28 cellular contexts compared by ENCODE assay signal in the genomic region with DNA sequence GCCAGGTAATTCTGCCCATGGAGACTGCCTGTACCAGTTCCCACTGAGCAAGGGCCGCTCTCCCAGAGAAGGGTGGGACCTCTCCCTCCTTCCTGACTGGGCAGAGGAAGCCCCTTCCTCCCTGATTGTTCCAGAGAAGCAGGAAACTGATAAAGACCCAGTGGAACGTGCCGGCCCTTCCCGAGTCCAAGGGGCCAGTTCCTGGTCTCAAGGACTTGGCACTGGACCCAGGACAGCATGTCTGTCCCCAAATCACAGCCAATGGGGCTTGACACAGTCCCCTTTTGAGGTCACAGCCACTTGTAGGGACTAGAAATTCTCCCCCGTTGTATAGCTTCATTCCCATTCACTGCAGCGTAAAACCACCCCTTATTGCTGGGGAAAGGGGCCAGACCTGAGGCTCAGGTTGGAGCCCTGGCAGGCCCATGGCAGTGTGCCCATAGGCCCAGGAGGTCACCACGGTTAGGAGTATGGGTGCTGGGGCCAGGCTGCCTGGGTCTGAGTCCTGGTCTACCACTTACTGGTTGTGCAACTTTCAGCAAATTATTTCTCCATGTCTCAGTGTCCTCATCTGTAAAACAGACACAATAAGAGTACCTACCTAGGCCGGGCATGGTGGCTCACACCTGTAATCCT. TPM values are rescaled to one million over a fixed set of nuclear protein-coding genes. Genes with fewer than 3 reads are reported as not detected.
DNase-seq lines count a peak whose midpoint lies in the region; ATAC-seq, FAIRE-seq and TF ChIP-seq lines count a peak whose summit lies in the region.
"Had no signal": no experiment of that assay in that cellular context is flagged by ENCODE, and none has a peak within 500 bp of the region (broad histone marks: within the 10 kb centered on the region; RNA-seq: fewer than 3 reads in every experiment).

No MANE protein-coding gene starts in this region.

- no peaks in the 10 kb centered on the region for H3K36me3 ChIP-seq in IMR-90 (ENCODE audit: control insufficient read depth, insufficient read depth, low read length)
- peaks cover 0 to 3% of the 10 kb centered on the region in 2 experiments for H3K36me3 ChIP-seq in endothelial cell of umbilical vein (ENCODE audit: control insufficient read depth in 2 of 2, extremely low read depth in 1 of 2, insufficient read depth in 2 of 2, low read length in 2 of 2)
- peaks cover 0 to 6% (median 0%) of the 10 kb centered on the region in 4 donors for H3K36me3 ChIP-seq in sigmoid colon
- H3K36me3 ChIP-seq: uterus had no signal

- BruUV-seq in IMR-90 (replicated peaks; lab: Mats Ljungman, UMichigan) (no TSS peak), endothelial cell of umbilical vein (replicated peaks; lab: Mats Ljungman, UMichigan) (no TSS peak)

- peak in 1 of 4 donors; percentile 21 for TF ChIP-seq EP300 in sigmoid colon (IDR thresholded peaks at IDR 0.05)

- peaks cover 7% of the 10 kb centered on the region for H3K27me3 Mint-ChIP-seq in progenitor cell of endocrine pancreas
- H3K27me3 Mint-ChIP-seq: CD4-positive, alpha-beta memory T cell; naive B cell; T-cell had no signal

- no peak overlapping the region for H3K4me3 Mint-ChIP-seq in progenitor cell of endocrine pancreas (ENCODE audit: low read depth)
- H3K4me3 Mint-ChIP-seq: CD4-positive, alpha-beta memory T cell; mesothelial cell of epicardium; naive B cell; T-cell had no signal

- H2AFZ ChIP-seq in IMR-90 (replicated peaks; ENCODE audit: low read length, poor library complexity) (no peak overlapping the region), endothelial cell of umbilical vein (ENCODE audit: low read depth, low read length) (peak overlapping the region; percentile 36)

- H4K8ac ChIP-seq in IMR-90 (ENCODE audit: low read depth in 2 of 2, low read length in 2 of 2), result no peak overlapping the region

- H3K4me1 Mint-ChIP-seq in progenitor cell of endocrine pancreas (ENCODE audit: low read depth), result peaks cover 18% of the 10 kb centered on the region

- WGBS in IMR-90 (ENCODE audit: extremely low coverage in 2 of 2, insufficient read length in 1 of 2), 2 experiments, result 78% methylated on average over 6 of the region's 8 CpGs; no CpG with 5 or more reads in 1 of the 2 experiments
- 52% methylated on average over 8 of the region's 8 CpGs for WGBS in right cardiac atrium
- 69 to 81% methylated on average over 8 of the region's 8 CpGs for WGBS in sigmoid colon, 2 donors

- no peak overlapping the region for H4K91ac ChIP-seq in IMR-90 (ENCODE audit: insufficient read depth, low read depth, low read length)

- H3K79me1 ChIP-seq in IMR-90 (ENCODE audit: low read depth in 1 of 2, low read length in 2 of 2), result peaks cover 0 to 17% of the 10 kb centered on the region in 2 experiments; a peak in 3 of 4 replicates

- H3K56ac ChIP-seq in IMR-90 (ENCODE audit: extremely low read depth, insufficient read depth, low read length), result no peak overlapping the region

- H4K20me1 ChIP-seq in IMR-90 (ENCODE audit: insufficient read depth, low read length), result peaks cover 24% of the 10 kb centered on the region
- H4K20me1 ChIP-seq in endothelial cell of umbilical vein (replicated peaks; ENCODE audit: control insufficient read depth, extremely low read depth, insufficient read depth, low read length), result no peaks in the 10 kb centered on the region

- H2BK120ac ChIP-seq in IMR-90 (ENCODE audit: low read depth, low read length), result no peak overlapping the region

- no peaks in the 10 kb centered on the region for H3K27me3 ChIP-seq in IMR-90 (ENCODE audit: control insufficient read depth, insufficient read depth, low read length)
- H3K27me3 ChIP-seq in endothelial cell of umbilical vein (ENCODE audit: control insufficient read depth in 2 of 2, insufficient read depth in 2 of 2, low read length in 2 of 2), result no peaks in the 10 kb centered on the region
- no peaks in the 10 kb centered on the region for H3K27me3 ChIP-seq in right cardiac atrium (ENCODE audit: control insufficient read depth, insufficient read depth)
- no peaks in the 10 kb centered on the region for H3K27me3 ChIP-seq in sigmoid colon
- H3K27me3 ChIP-seq: SJSA1, uterus had no signal

- no peak overlapping the region for H3K4me2 ChIP-seq in IMR-90 (ENCODE audit: low read depth, low read length)
- peak overlapping the region; percentile 29 for H3K4me2 ChIP-seq in endothelial cell of umbilical vein (ENCODE audit: insufficient read depth, low read length)

- H3K14ac ChIP-seq in IMR-90 (replicated peaks; ENCODE audit: low read depth, low read length), result no peak overlapping the region

- H3K4me3 ChIP-seq in IMR-90 (ENCODE audit: insufficient read depth, low read depth, low read length), result no peak overlapping the region
- no peak overlapping the region for H3K4me3 ChIP-seq in endothelial cell of umbilical vein (replicated peaks in 1 of 3; ENCODE audit: insufficient read depth in 1 of 3, low read depth in 1 of 3, low read length in 3 of 3)
- H3K4me3 ChIP-seq in right cardiac atrium (ENCODE audit: low read length), result no peak overlapping the region
- H3K4me3 ChIP-seq in sigmoid colon, result no peak overlapping the region
- H3K4me3 ChIP-seq: GM12878, SJSA1, uterus had no signal

- H3K9me3 ChIP-seq in IMR-90 (ENCODE audit: control insufficient read depth, insufficient read depth, low read length) (no peaks in the 10 kb centered on the region), endothelial cell of umbilical vein (replicated peaks; ENCODE audit: control insufficient read depth, insufficient read depth, low read length) (no peaks in the 10 kb centered on the region), right cardiac atrium (ENCODE audit: control insufficient read depth, low read length) (no peaks in the 10 kb centered on the region), sigmoid colon (no peaks in the 10 kb centered on the region)
- H3K9me3 ChIP-seq: SJSA1, uterus had no signal

- no peaks in the 10 kb centered on the region for H3K79me2 ChIP-seq in endothelial cell of umbilical vein (ENCODE audit: control insufficient read depth, insufficient read depth, low read length)

- no peak overlapping the region for H3K27ac Mint-ChIP-seq in progenitor cell of endocrine pancreas
- H3K27ac Mint-ChIP-seq: mesothelial cell of epicardium, T-cell had no signal

- no peak overlapping the region for H2BK5ac ChIP-seq in IMR-90 (ENCODE audit: low read depth, low read length, poor library complexity, severe bottlenecking)

- peaks cover 5% of the 10 kb centered on the region for H3K4me1 ChIP-seq in IMR-90 (ENCODE audit: control insufficient read depth, insufficient read depth, low read length)
- H3K4me1 ChIP-seq in endothelial cell of umbilical vein (ENCODE audit: control insufficient read depth, extremely low read depth, insufficient read depth, low read length), result peaks cover 9% of the 10 kb centered on the region
- peaks cover 21% of the 10 kb centered on the region for H3K4me1 ChIP-seq in right cardiac atrium (ENCODE audit: control insufficient read depth, insufficient read depth, low read length)
- H3K4me1 ChIP-seq in sigmoid colon, result peaks cover 0 to 20% (median 14%) of the 10 kb centered on the region in 4 donors
- H3K4me1 ChIP-seq: SJSA1, uterus had no signal

- POLR2A ChIA-PET in IMR-90 (lab: Charles Lee; ENCODE audit: unreplicated experiment) (no interaction called here), endothelial cell of umbilical vein (lab: Charles Lee) (interaction anchor here (1.0 kb wide), 1 partner anchor 12 kb away, joined by 3 read pairs; no protein-coding TSS in a partner anchor)

- peaks cover 10% of the 10 kb centered on the region for H3K36me3 Mint-ChIP-seq in progenitor cell of endocrine pancreas (ENCODE audit: insufficient read depth)

- no peak overlapping the region for H2BK20ac ChIP-seq in IMR-90 (ENCODE audit: low read depth, low read length)

- dilution Hi-C loops in IMR-90 (cut with HindIII; ENCODE audit: low sequenced_read_pairs, unreplicated experiment) (no loop called here), endothelial cell of umbilical vein (cut with MboI; ENCODE audit: extremely low pct_ligation_motif_present, low sequenced_read_pairs) (no loop called here)

- no peak for DNase-seq in IMR-90
- DNase-seq in endothelial cell of umbilical vein (ENCODE audit: low read depth, low spot score), result peak; percentile 68
- peak; percentile 73 to 88 (median 81) for DNase-seq in right cardiac atrium
- peak; percentile 62 for DNase-seq in sigmoid colon
- no peak for DNase-seq in AML-193 (lab: John Stamatoyannopoulos, UW)
- DNase-seq in progenitor cell of endocrine pancreas (ENCODE audit: low spot score, unreplicated experiment), result no peak
- no peak for DNase-seq in NCI-H1417 (lab: John Stamatoyannopoulos, UW)
- no peak for DNase-seq in head of caudate nucleus
- DNase-seq: activated gamma-delta T cell treated with Interleukin-2 at 50 U/mL for 16 hours; activated T-cell treated with anti-CD3 and anti-CD28 coated beads, Interleukin-2, amount 50 U/mL, for 1 hour; CD4-positive, alpha-beta memory T cell; HCEC 1CT; kidney glomerular epithelial cell; naive B cell; NCI-H146; NCI-H2107; NCI-H748 treated with DMSO at 0.1 percent for 48 hours; occipital lobe; stimulated activated CD4-positive, alpha-beta T cell treated with anti-CD3 and anti-CD28 coated beads, Interleukin-2, amount 100 ng/mL, for 24 hours; T-cell had no signal

- H2BK15ac ChIP-seq in IMR-90 (ENCODE audit: low read depth, low read length), result no peak overlapping the region

- TF ChIP-seq RAD21 in IMR-90 (IDR thresholded peaks at IDR 0.05; ENCODE audit: low read length), result no peak

- H2AK9ac ChIP-seq in IMR-90 (replicated peaks; ENCODE audit: low read depth, low read length, poor library complexity), result no peak overlapping the region

- H4K5ac ChIP-seq in IMR-90 (ENCODE audit: low read depth, low read length), result no peak overlapping the region

- no peak overlapping the region for H3K4ac ChIP-seq in IMR-90 (ENCODE audit: low read depth, low read length)

- TF ChIP-seq CTCF in IMR-90 (conservative IDR thresholded peaks at IDR 0.05; ENCODE audit: low read depth, low read length), result no peak
- TF ChIP-seq CTCF in endothelial cell of umbilical vein (IDR thresholded peaks at IDR 0.05; ENCODE audit: extremely low read depth in 1 of 2, insufficient read depth in 1 of 2, low read depth in 1 of 2, low read length in 2 of 2), result no peak
- TF ChIP-seq CTCF in sigmoid colon (IDR thresholded peaks at IDR 0.05), result no peak
- TF ChIP-seq CTCF in progenitor cell of endocrine pancreas (IDR thresholded peaks at IDR 0.05; ENCODE audit: unreplicated experiment), result no peak

- H3K9ac ChIP-seq in IMR-90 (ENCODE audit: low read depth, low read length), result no peak overlapping the region
- no peak overlapping the region for H3K9ac ChIP-seq in endothelial cell of umbilical vein (replicated peaks; ENCODE audit: extremely low read depth, insufficient read depth, low read length)

- CTCF ChIA-PET in IMR-90 (lab: Yijun Ruan, JAX) (no interaction called here), endothelial cell of umbilical vein (lab: Charles Lee) (interaction anchor here (1.5 to 1.9 kb wide), 4 partner anchors 9 to 153 kb away, joined by 4 to 8 read pairs (median 6); no protein-coding TSS in a partner anchor)

- H3K23ac ChIP-seq in IMR-90 (ENCODE audit: low read depth, low read length), result no peak overlapping the region

- TF ChIP-seq POLR2A in IMR-90 (IDR thresholded peaks at IDR 0.05; ENCODE audit: low read depth, low read length) (peak; percentile 47; the same call in 1 of the 2 replicates), endothelial cell of umbilical vein (IDR thresholded peaks at IDR 0.05; ENCODE audit: low read depth, low read length) (no peak), sigmoid colon (IDR thresholded peaks at IDR 0.05) (no peak)

- no peak overlapping the region for H3K27ac ChIP-seq in IMR-90 (ENCODE audit: insufficient read depth, low read length)
- H3K27ac ChIP-seq in endothelial cell of umbilical vein (ENCODE audit: insufficient read depth, low read depth, low read length), result no peak overlapping the region
- peak overlapping the region; percentile 51 for H3K27ac ChIP-seq in right cardiac atrium (ENCODE audit: low read length)
- H3K27ac ChIP-seq in sigmoid colon, result no peak overlapping the region
- H3K27ac ChIP-seq: SJSA1 had no signal

- intact Hi-C loops in IMR-90 (cut with micrococcal nuclease), result no loop called here
- intact Hi-C loops in endothelial cell of umbilical vein (cut with micrococcal nuclease), result no loop called here
- intact Hi-C loops in right cardiac atrium (cut with DNase I), result no loop called here
- intact Hi-C loops in sigmoid colon (cut with DNase I), result no loop called here
- intact Hi-C loops in head of caudate nucleus (cut with DNase I), result no loop called here

- no peak overlapping the region for H3K18ac ChIP-seq in IMR-90 (ENCODE audit: low read depth, low read length)

- ATAC-seq in IMR-90 (ENCODE audit: low read depth) (no peak), right cardiac atrium (peak; percentile 65 to 75)
- ATAC-seq: GM12878 had no signal

- no peaks in the 10 kb centered on the region for H3K9me3 Mint-ChIP-seq in progenitor cell of endocrine pancreas (ENCODE audit: low read depth)
- H3K9me3 Mint-ChIP-seq: mesothelial cell of epicardium, naive B cell, T-cell had no signal

- H3K9me1 ChIP-seq in IMR-90 (ENCODE audit: insufficient read depth, low read length) (peaks cover 10% of the 10 kb centered on the region; the same call in 1 of the 2 replicates), endothelial cell of umbilical vein (replicated peaks; ENCODE audit: control insufficient read depth, extremely low read depth, insufficient read depth, low read length) (no peaks in the 10 kb centered on the region)

- in situ Hi-C loops in IMR-90 (cut with MboI; ENCODE audit: low sequenced_read_pairs), result no loop called here

- no peak overlapping the region for H2AK5ac ChIP-seq in IMR-90 (ENCODE audit: low read depth, low read length)

- FAIRE-seq in endothelial cell of umbilical vein (lab: Jason Lieb, UNC), result peak; percentile 87
- FAIRE-seq: A204.1, GM12878, HTR-8/SVneo, RCC 7860, TTC549 had no signal

RNA-seq across cellular contexts. Expression of a gene that starts 18.1 kb away (rescaled TPM):
- total RNA-seq in IMR-90 (2012; rRNA removed) (22.8 TPM in 2 replicates), endothelial cell of umbilical vein (13.2 and 14.9 TPM in 2 replicates), right cardiac atrium (10 to 100 TPM; 10.9 to 33.2 (median 15.7) TPM), sigmoid colon (100 to 1,000 TPM in 1 of 4 donors, 10 to 100 TPM in 3; 12.8 to 135 (median 21.9) TPM), progenitor cell of endocrine pancreas (6.6 and 6.7 TPM in 2 replicates)
- polyA plus RNA-seq in IMR-90 (2012; rRNA removed) (16.5 and 23.1 TPM in 2 replicates), endothelial cell of umbilical vein (26.5 and 33.7 TPM in 2 replicates), right cardiac atrium (30.5 TPM), sigmoid colon (10 to 100 TPM; 15.6 to 26.7 (median 16.9) TPM)
- polyA plus RNA-seq in IMR-90 (2012; cell fraction: cytosol; rRNA removed), result 22.5 and 41.4 TPM in 2 replicates
- polyA plus RNA-seq in IMR-90 (2012; cell fraction: nucleus; rRNA removed; ENCODE audit: low replicate concordance), result 80.9 and 92.7 TPM in 2 replicates
- 27.3 and 34.2 TPM in 2 replicates for polyA plus RNA-seq in endothelial cell of umbilical vein (2011; cell fraction: cytosol; rRNA removed)
- 74.3 and 77.1 TPM in 2 replicates for polyA plus RNA-seq in endothelial cell of umbilical vein (2011; cell fraction: nucleus; rRNA removed)
- polyA plus RNA-seq in endothelial cell of umbilical vein (2012), result 18.2 and 22.1 TPM in 2 replicates
- 30.1 and 41.8 TPM in 2 replicates for polyA minus RNA-seq in endothelial cell of umbilical vein
- 11.6 TPM for polyA minus RNA-seq in endothelial cell of umbilical vein (2011; cell fraction: cytosol; rRNA and poly(A)+ RNA removed)
- polyA minus RNA-seq in endothelial cell of umbilical vein (2011; cell fraction: nucleus; rRNA and poly(A)+ RNA removed), result 46.5 and 58.1 TPM in 2 replicates

RNA-seq across cellular contexts. Expression of a gene that starts 27.8 kb away (rescaled TPM):
- total RNA-seq in IMR-90 (2012; rRNA removed) (0.56 and 0.90 TPM in 2 replicates), endothelial cell of umbilical vein (6.3 and 7.8 TPM in 2 replicates), right cardiac atrium (1 to 10 TPM; 1.9 to 3.4 (median 2.5) TPM), sigmoid colon (1 to 10 TPM; 2.9 to 7.1 (median 4.4) TPM), progenitor cell of endocrine pancreas (16.1 and 17.2 TPM in 2 replicates)
- polyA plus RNA-seq in IMR-90 (2012; rRNA removed) (1.6 and 1.8 TPM in 2 replicates), endothelial cell of umbilical vein (4.7 and 4.8 TPM in 2 replicates), right cardiac atrium (2.0 TPM), sigmoid colon (1 to 10 TPM in 2 of 3 donors, under 1 TPM in 1; 0.60 to 6.0 (median 2.8) TPM)
- polyA plus RNA-seq in IMR-90 (2012; cell fraction: cytosol; rRNA removed), result 0.38 and 0.93 TPM in 2 replicates
- polyA plus RNA-seq in IMR-90 (2012; cell fraction: nucleus; rRNA removed; ENCODE audit: low replicate concordance), result 10.7 and 13.0 TPM in 2 replicates
- 1.8 and 2.6 TPM in 2 replicates for polyA plus RNA-seq in endothelial cell of umbilical vein (2011; cell fraction: cytosol; rRNA removed)
- 37.7 and 45.2 TPM in 2 replicates for polyA plus RNA-seq in endothelial cell of umbilical vein (2011; cell fraction: nucleus; rRNA removed)
- polyA plus RNA-seq in endothelial cell of umbilical vein (2012), result 2.9 and 3.0 TPM in 2 replicates
- 7.2 and 21.0 TPM in 2 replicates for polyA minus RNA-seq in endothelial cell of umbilical vein
- 1.0 TPM for polyA minus RNA-seq in endothelial cell of umbilical vein (2011; cell fraction: cytosol; rRNA and poly(A)+ RNA removed)
- 18.8 and 22.5 TPM in 2 replicates for polyA minus RNA-seq in endothelial cell of umbilical vein (2011; cell fraction: nucleus; rRNA and poly(A)+ RNA removed)

RNA-seq across cellular contexts. Expression of a gene that starts 27.9 kb away (rescaled TPM):
- 25.8 and 35.0 TPM in 2 replicates for total RNA-seq in IMR-90 (2012; rRNA removed)
- 56.6 and 58.9 TPM in 2 replicates for polyA plus RNA-seq in IMR-90 (2012; rRNA removed)
- polyA plus RNA-seq in IMR-90 (2012; cell fraction: cytosol; rRNA removed), result 27.6 and 41.5 TPM in 2 replicates
- 133 and 180 TPM in 2 replicates for polyA plus RNA-seq in IMR-90 (2012; cell fraction: nucleus; rRNA removed; ENCODE audit: low replicate concordance)
- total RNA-seq in endothelial cell of umbilical vein, result 68.0 and 74.7 TPM in 2 replicates
- 62.5 and 68.0 TPM in 2 replicates for polyA plus RNA-seq in endothelial cell of umbilical vein
- polyA plus RNA-seq in endothelial cell of umbilical vein (2011; cell fraction: cytosol; rRNA removed), result 44.1 and 52.8 TPM in 2 replicates
- polyA plus RNA-seq in endothelial cell of umbilical vein (2011; cell fraction: nucleus; rRNA removed), result 226 and 257 TPM in 2 replicates
- 45.8 and 53.6 TPM in 2 replicates for polyA plus RNA-seq in endothelial cell of umbilical vein (2012)
- polyA minus RNA-seq in endothelial cell of umbilical vein, result 75.0 and 85.5 TPM in 2 replicates
- polyA minus RNA-seq in endothelial cell of umbilical vein (2011; cell fraction: cytosol; rRNA and poly(A)+ RNA removed), result 25.7 TPM
- polyA minus RNA-seq in endothelial cell of umbilical vein (2011; cell fraction: nucleus; rRNA and poly(A)+ RNA removed), result 61.1 and 70.4 TPM in 2 replicates
- total RNA-seq in right cardiac atrium, result 10 to 100 TPM; 43.7 to 53.4 (median 47.4) TPM
- polyA plus RNA-seq in right cardiac atrium, result 26.3 TPM
- 10 to 100 TPM; 43.5 to 49.9 (median 48.9) TPM for total RNA-seq in sigmoid colon
- 10 to 100 TPM; 35.4 to 54.5 (median 40.7) TPM for polyA plus RNA-seq in sigmoid colon
- 64.3 and 72.8 TPM in 2 replicates for total RNA-seq in progenitor cell of endocrine pancreas

RNA-seq across cellular contexts. Expression of a gene that starts 57.1 kb away (rescaled TPM):
- total RNA-seq in IMR-90 (2012; rRNA removed) (under 0.01 TPM in 2 replicates), endothelial cell of umbilical vein (not detected in 2 replicates), right cardiac atrium (100 to 1,000 TPM; 152 to 278 (median 176) TPM), sigmoid colon (under 1 TPM in 1 of 4 donors, not detected in 3; 0.54 TPM), progenitor cell of endocrine pancreas (0.16 TPM in 1 of 2 replicates, not detected in the other)
- polyA plus RNA-seq in IMR-90 (2012; rRNA removed) (0.03 and 0.07 TPM in 2 replicates), endothelial cell of umbilical vein (not detected in 2 replicates), right cardiac atrium (453 TPM), sigmoid colon (1 to 10 TPM in 1 of 3 donors, under 1 TPM in 2; 0.25 to 1.2 (median 0.69) TPM)
- polyA plus RNA-seq in IMR-90 (2012; cell fraction: cytosol; rRNA removed), result 0.04 TPM in 2 replicates
- polyA plus RNA-seq in IMR-90 (2012; cell fraction: nucleus; rRNA removed; ENCODE audit: low replicate concordance), result 0.15 and 0.25 TPM in 2 replicates
- polyA plus RNA-seq in endothelial cell of umbilical vein (2011; cell fraction: cytosol; rRNA removed), result not detected in 2 replicates
- polyA plus RNA-seq in endothelial cell of umbilical vein (2011; cell fraction: nucleus; rRNA removed), result not detected in 2 replicates
- polyA plus RNA-seq in endothelial cell of umbilical vein (2012), result not detected in 2 replicates
- polyA minus RNA-seq in endothelial cell of umbilical vein, result not detected in 2 replicates
- polyA minus RNA-seq in endothelial cell of umbilical vein (2011; cell fraction: cytosol; rRNA and poly(A)+ RNA removed), result not detected
- not detected in 2 replicates for polyA minus RNA-seq in endothelial cell of umbilical vein (2011; cell fraction: nucleus; rRNA and poly(A)+ RNA removed)
- total RNA-seq: CD4-positive, alpha-beta memory T cell; mesothelial cell of epicardium; occipital lobe; T-cell had no signal

Comparison
In these comparisons a context has a peak if more than half of its experiments do, and no peak if none do; other contexts are left out.
1. DNase-seq: peak in endothelial cell of umbilical vein (single experiment), right cardiac atrium (3 of 3) and sigmoid colon (single experiment); none in IMR-90 (single experiment), AML-193 (0 of 2), progenitor cell of endocrine pancreas (single experiment), NCI-H1417 (0 of 3) and head of caudate nucleus (0 of 42).